18 cellular contexts compared by ENCODE assay signal in the genomic region with DNA sequence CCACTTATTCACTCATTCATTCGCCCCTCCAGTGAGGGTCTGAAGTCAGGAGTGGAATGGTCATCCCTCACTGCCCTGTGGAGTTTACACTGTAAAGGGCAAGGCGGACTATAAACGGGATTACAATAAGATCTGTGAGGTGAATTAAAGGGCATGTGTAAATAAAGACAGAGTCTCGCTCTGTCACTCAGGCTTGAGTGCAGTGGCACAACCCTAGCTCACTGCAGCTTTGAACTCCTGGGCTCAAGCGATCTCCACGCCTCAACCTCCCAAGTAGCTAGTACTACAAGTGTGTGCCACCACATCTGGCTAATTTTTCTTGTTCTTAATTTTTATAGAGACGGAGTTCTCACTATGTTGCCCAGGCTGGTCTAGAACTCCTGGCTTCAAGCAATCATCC. TPM values are rescaled to one million over a fixed set of nuclear protein-coding genes. Genes with fewer than 3 reads are reported as not detected.
A peak's percentile ranks its signal among the peaks of the same experiment; 100 is the strongest.
DNase-seq lines count a peak whose midpoint lies in the region; ATAC-seq and TF ChIP-seq lines count a peak whose summit lies in the region.
"Had no signal": no experiment of that assay in that cellular context is flagged by ENCODE, and none has a peak within 500 bp of the region (broad histone marks: within the 10 kb centered on the region; RNA-seq: fewer than 3 reads in every experiment).

No MANE protein-coding gene starts in this region.

- BruUV-seq in OCI-LY7 (replicated peaks; lab: Mats Ljungman, UMichigan): no TSS peak

- peaks cover 19% of the 10 kb centered on the region; the same call in 1 of the 2 replicates for H3K79me2 ChIP-seq in OCI-LY7 (ENCODE audit: insufficient read depth, low read depth, low read length)
- no peaks in the 10 kb centered on the region for H3K79me2 ChIP-seq in hepatocyte

- H3K4me1 Mint-ChIP-seq in CD4-positive, alpha-beta memory T cell: no peaks in the 10 kb centered on the region

- peak overlapping the region; percentile 100 for H3K27ac ChIP-seq in OCI-LY7 (ENCODE audit: low read depth, low read length, poor library complexity, severe bottlenecking)
- H3K27ac ChIP-seq in left ventricle myocardium inferior (replicated peaks): peak overlapping the region; percentile 95
- H3K27ac ChIP-seq in uterus: peak overlapping the region; percentile 69 to 74
- no peak overlapping the region for H3K27ac ChIP-seq in hepatocyte
- no peak overlapping the region for H3K27ac ChIP-seq in CD4-positive, alpha-beta memory T cell (ENCODE audit: low read depth, low read length)
- H3K27ac ChIP-seq: SJSA1 had no signal

- H3K9me3 ChIP-seq in OCI-LY7 (ENCODE audit: low read length): no peaks in the 10 kb centered on the region
- H3K9me3 ChIP-seq in left ventricle myocardium inferior (replicated peaks): no peaks in the 10 kb centered on the region
- no peaks in the 10 kb centered on the region for H3K9me3 ChIP-seq in uterus
- H3K9me3 ChIP-seq in hepatocyte (ENCODE audit: low read depth): no peaks in the 10 kb centered on the region
- no peaks in the 10 kb centered on the region for H3K9me3 ChIP-seq in CD4-positive, alpha-beta memory T cell (ENCODE audit: control insufficient read depth in 1 of 2, low read length in 2 of 2)
- H3K9me3 ChIP-seq: SJSA1 had no signal

- ATAC-seq in Right ventricle myocardium superior (ENCODE audit: poor library complexity) (peak; percentile 1), Right ventricle myocardium inferior (no peak)

- intact Hi-C loops in Right ventricle myocardium superior (cut with DNase I): loop anchor here (5.0 to 10.0 kb wide), 2 partner anchors 67 to 71 kb away; no protein-coding TSS in a partner anchor
- intact Hi-C loops in Right ventricle myocardium inferior (cut with DNase I): loop anchor here (5.0 kb wide), 2 partner anchors 44 to 69 kb away; no protein-coding TSS in a partner anchor
- intact Hi-C loops in OCI-LY7 (cut with micrococcal nuclease; ENCODE audit: unreplicated experiment): loop anchor here (2.0 to 5.0 kb wide), 4 partner anchors 54 to 314 kb away; a partner anchor contains a TSS
- intact Hi-C loops in left ventricle myocardium inferior (cut with micrococcal nuclease): no loop called here
- intact Hi-C loops in uterus (cut with DNase I; ENCODE audit: low total_unique reads): no loop called here
- intact Hi-C loops in CD4-positive, alpha-beta memory T cell (cut with micrococcal nuclease): no loop called here

- H3K4me2 ChIP-seq in OCI-LY7 (ENCODE audit: low read length) (peak overlapping the region; percentile 72), hepatocyte (no peak overlapping the region)

- 85% methylated on average over 7 of the region's 7 CpGs for WGBS in hepatocyte (ENCODE audit: low lambda C conversion rate, missing lambda C conversion rate)

- H3K27me3 Mint-ChIP-seq in CD4-positive, alpha-beta memory T cell: peaks cover 6 to 19% of the 10 kb centered on the region in 2 donors

- POLR2A ChIA-PET in OCI-LY7 (lab: Charles Lee): interaction anchor here (0.8 to 8.3 kb wide), 5 partner anchors 8 to 76 kb away, joined by 3 to 66 read pairs (median 5); a partner anchor contains a TSS
- POLR2A ChIA-PET in CD4-positive, alpha-beta memory T cell (lab: Charles Lee; ENCODE audit: partially characterized antibody): no interaction called here

- H3K9me3 Mint-ChIP-seq in CD4-positive, alpha-beta memory T cell: no peaks in the 10 kb centered on the region
- H3K9me3 Mint-ChIP-seq: HFFc6, IgD-negative memory B cell had no signal

- CTCF ChIA-PET in OCI-LY7 (lab: Charles Lee; ENCODE audit: unreplicated experiment): interaction anchor here (2.0 kb wide), 1 partner anchor 70 kb away, joined by 4 read pairs; no protein-coding TSS in a partner anchor
- CTCF ChIA-PET in CD4-positive, alpha-beta memory T cell (lab: Charles Lee; ENCODE audit: partially characterized antibody): no interaction called here

- H2AFZ ChIP-seq in OCI-LY7 (ENCODE audit: low read length) (no peak overlapping the region; the same call in 1 of the 2 replicates), hepatocyte (no peak overlapping the region)

- H3K4me1 ChIP-seq in OCI-LY7 (ENCODE audit: insufficient read depth, low read length, poor library complexity, severe bottlenecking) (peaks cover 90% of the 10 kb centered on the region), left ventricle myocardium inferior (peaks cover 55% of the 10 kb centered on the region), uterus (peaks cover 0 to 3% of the 10 kb centered on the region in 2 donors), hepatocyte (ENCODE audit: insufficient read depth) (no peaks in the 10 kb centered on the region)
- H3K4me1 ChIP-seq in CD4-positive, alpha-beta memory T cell (ENCODE audit: insufficient read depth, low read length): no peaks in the 10 kb centered on the region

- no peak overlapping the region for H3K27ac Mint-ChIP-seq in CD4-positive, alpha-beta memory T cell
- H3K27ac Mint-ChIP-seq: HFFc6 had no signal

- H3K9me2 ChIP-seq in OCI-LY7 (ENCODE audit: insufficient read depth, low read length): no peaks in the 10 kb centered on the region
- H3K9me2 ChIP-seq in hepatocyte (replicated peaks; ENCODE audit: insufficient read depth): no peaks in the 10 kb centered on the region

- DNase-seq in Right ventricle myocardium superior: no peak
- DNase-seq in Right ventricle myocardium inferior (ENCODE audit: missing footprints): no peak
- peak; percentile 55 for DNase-seq in OCI-LY7 (ENCODE audit: low spot score)
- no peak for DNase-seq in left ventricle myocardium inferior
- DNase-seq in uterus: no peak
- DNase-seq in hepatocyte (ENCODE audit: low spot score): no peak
- no peak for DNase-seq in activated CD4-positive, alpha-beta T cell treated with anti-CD3 and anti-CD28 coated beads, Interleukin-2, amount 50 U/mL, for 1 hour
- no peak for DNase-seq in CD4-positive, alpha-beta memory T cell
- DNase-seq: C1 segment of cervical spinal cord, DMS 273 treated with DMSO at 0.1 percent for 48 hours, GF-D8, HFFc6, NCI-H1105 treated with DMSO at 0.1 percent for 48 hours, NCI-H1694 treated with DMSO at 0.1 percent for 48 hours, NCI-H2107, NCI-H345 had no signal

- no peak overlapping the region for H3K4me3 Mint-ChIP-seq in CD4-positive, alpha-beta memory T cell
- H3K4me3 Mint-ChIP-seq: HFFc6 had no signal

- no peaks in the 10 kb centered on the region for H3K27me3 ChIP-seq in left ventricle myocardium inferior (ENCODE audit: low read depth)
- no peaks in the 10 kb centered on the region for H3K27me3 ChIP-seq in uterus
- H3K27me3 ChIP-seq in hepatocyte: no peaks in the 10 kb centered on the region
- no peaks in the 10 kb centered on the region for H3K27me3 ChIP-seq in CD4-positive, alpha-beta memory T cell (ENCODE audit: insufficient read depth, low read length)
- H3K27me3 ChIP-seq: SJSA1 had no signal

- H3K36me3 ChIP-seq in OCI-LY7 (ENCODE audit: insufficient read depth, low read length) (peaks cover 2% of the 10 kb centered on the region), left ventricle myocardium inferior (no peaks in the 10 kb centered on the region), uterus (no peaks in the 10 kb centered on the region), hepatocyte (replicated peaks; ENCODE audit: insufficient read depth, low read depth) (no peaks in the 10 kb centered on the region)
- no peaks in the 10 kb centered on the region for H3K36me3 ChIP-seq in CD4-positive, alpha-beta memory T cell (ENCODE audit: insufficient read depth, low read length)
- H3K36me3 ChIP-seq: SJSA1 had no signal

- TF ChIP-seq CTCF in OCI-LY7 (conservative IDR thresholded peaks at IDR 0.05; ENCODE audit: low read length): no peak
- no peak for TF ChIP-seq CTCF in left ventricle myocardium inferior (IDR thresholded peaks at IDR 0.05; ENCODE audit: borderline replicate concordance)
- TF ChIP-seq CTCF in uterus (IDR thresholded peaks at IDR 0.05): no peak
- no peak for TF ChIP-seq CTCF in hepatocyte (IDR thresholded peaks at IDR 0.05; ENCODE audit: poor library complexity)

- H4K20me1 ChIP-seq in OCI-LY7 (ENCODE audit: insufficient read depth, low read length) (no peaks in the 10 kb centered on the region), hepatocyte (ENCODE audit: insufficient read depth, poor library complexity, severe bottlenecking) (no peaks in the 10 kb centered on the region)

- peak overlapping the region; percentile 51 for H3K4me3 ChIP-seq in OCI-LY7 (ENCODE audit: low read depth, low read length, poor library complexity, severe bottlenecking)
- peak overlapping the region; percentile 18 for H3K4me3 ChIP-seq in left ventricle myocardium inferior
- H3K4me3 ChIP-seq in uterus: no peak overlapping the region
- no peak overlapping the region for H3K4me3 ChIP-seq in hepatocyte
- H3K4me3 ChIP-seq in CD4-positive, alpha-beta memory T cell (ENCODE audit: low read length in 2 of 2): no peak overlapping the region
- H3K4me3 ChIP-seq: SJSA1 had no signal

- no peaks in the 10 kb centered on the region for H3K36me3 Mint-ChIP-seq in CD4-positive, alpha-beta memory T cell

- no peak for TF ChIP-seq POLR2A in uterus (IDR thresholded peaks at IDR 0.05)

RNA-seq across cellular contexts. Expression of a gene that starts 25.8 kb away (rescaled TPM):
- total RNA-seq in Right ventricle myocardium superior: 5.6 TPM
- total RNA-seq in Right ventricle myocardium inferior: 6.5 TPM
- 35.7 and 49.1 TPM in 2 replicates for total RNA-seq in OCI-LY7 (2014; rRNA removed; shearing (Covaris generic))
- total RNA-seq in OCI-LY7 (2022): 50.4 and 50.5 TPM in 2 replicates
- total RNA-seq in left ventricle myocardium inferior: 4.7 TPM
- total RNA-seq in uterus: 1 to 10 TPM in 3 of 4 donors, under 1 TPM in 1; 0.77 to 5.9 (median 5.0) TPM
- total RNA-seq in hepatocyte: 3.0 and 4.4 TPM in 2 replicates
- polyA plus RNA-seq in hepatocyte: 2.1 and 3.7 TPM in 2 replicates
- total RNA-seq in CD4-positive, alpha-beta memory T cell: 1 to 10 TPM; 1.3 to 2.2 TPM
- polyA plus RNA-seq in CD4-positive, alpha-beta memory T cell: 1 to 10 TPM in 1 of 2 donors, under 1 TPM in 1; 0.78 to 1.1 TPM

Comparison
In these comparisons a context has a peak if more than half of its experiments do, and no peak if none do; other contexts are left out.
1. intact Hi-C loops: an anchor here in Right ventricle myocardium superior (5.0 to 10.0 kb wide), Right ventricle myocardium inferior (5.0 kb wide) and OCI-LY7 (2.0 to 5.0 kb wide); none called in left ventricle myocardium inferior, uterus and CD4-positive, alpha-beta memory T cell.
2. H3K27ac ChIP-seq: peak in OCI-LY7 (single experiment), left ventricle myocardium inferior (single experiment) and uterus (2 of 2); none in hepatocyte (single experiment) and CD4-positive, alpha-beta memory T cell (single experiment).
3. H3K4me3 ChIP-seq: peak in OCI-LY7 (single experiment) and left ventricle myocardium inferior (single experiment); none in uterus (0 of 2), hepatocyte (single experiment) and CD4-positive, alpha-beta memory T cell (0 of 2).